Comparison of ENCODE assay signal across 8 cellular contexts in genomic region chr10:124671486-124672075, GRCh38.
DNase-seq lines count a peak whose midpoint lies in the region; ATAC-seq and TF ChIP-seq lines count a peak whose summit lies in the region.

No MANE protein-coding gene starts in this region.

- H3K9me2 ChIP-seq in PC-3 (replicated peaks; ENCODE audit: low read length): no peaks in the 10 kb centered on the region

- H3K4me3 ChIP-seq in H7 (ENCODE audit: insufficient read depth, low read depth, low read length) (no peak overlapping the region), PC-3 (ENCODE audit: low read length) (no peak overlapping the region), epithelial cell of esophagus (ENCODE audit: low read length) (no peak overlapping the region)

- H3K9ac ChIP-seq in PC-3 (ENCODE audit: low read length): no peak overlapping the region

- peak; percentile 37; the same call in 1 of the 2 replicates for ATAC-seq in PC-3
- ATAC-seq in natural killer cell: peak in 2 of 3 donors; percentile 52 to 59
- ATAC-seq in HG03025 (IDR thresholded peaks at IDR 0.05; ENCODE audit: low FRiP score, unreplicated experiment): no peak
- no peak for ATAC-seq in GM21786 (IDR thresholded peaks at IDR 0.05; ENCODE audit: unreplicated experiment)
- no peak for ATAC-seq in GM21423 (IDR thresholded peaks at IDR 0.05; ENCODE audit: unreplicated experiment)

- no peaks in the 10 kb centered on the region for H3K9me3 ChIP-seq in PC-3 (ENCODE audit: low read length)

- DNase-seq in H7: peak; percentile 87
- peak; percentile 3 for DNase-seq in PC-3
- DNase-seq in epithelial cell of esophagus (ENCODE audit: low read depth): peak; percentile 72
- DNase-seq in natural killer cell: no peak
- no peak for DNase-seq in cerebellum (ENCODE audit: low spot score)

- peak overlapping the region; percentile 77 to 96 for H3K27ac Mint-ChIP-seq in natural killer cell

- BruUV-seq in PC-3 (replicated peaks; lab: Mats Ljungman, UMichigan): no TSS peak

- no peak overlapping the region for H3K4me2 ChIP-seq in PC-3 (ENCODE audit: low read length)

- CTCF ChIA-PET in PC-3 (lab: Charles Lee): no interaction called here

- H3K4me1 Mint-ChIP-seq in natural killer cell: peaks cover 65 to 95% of the 10 kb centered on the region in 2 donors

- no peak for TF ChIP-seq CTCF in PC-3 (conservative IDR thresholded peaks at IDR 0.05; ENCODE audit: low read depth, low read length)
- TF ChIP-seq CTCF in epithelial cell of esophagus (IDR thresholded peaks at IDR 0.05; ENCODE audit: insufficient read depth, low read depth, low read length, missing control alignments): peak; percentile 58
- TF ChIP-seq CTCF in natural killer cell (IDR thresholded peaks at IDR 0.05): no peak

- POLR2A ChIA-PET in PC-3 (lab: Charles Lee; ENCODE audit: unreplicated experiment): no interaction called here

- no peaks in the 10 kb centered on the region for H3K79me2 ChIP-seq in PC-3 (ENCODE audit: low read length)

- no peak overlapping the region for H3K27ac ChIP-seq in PC-3 (ENCODE audit: low read length)

- intact Hi-C loops in PC-3 (cut with micrococcal nuclease) (no loop called here), natural killer cell (cut with micrococcal nuclease) (no loop called here)

- no peak overlapping the region for H3K4me3 Mint-ChIP-seq in natural killer cell

- H3K36me3 ChIP-seq in H7 (replicated peaks; ENCODE audit: control insufficient read depth, insufficient read depth, low read length) (no peaks in the 10 kb centered on the region), PC-3 (ENCODE audit: low read depth, low read length) (no peaks in the 10 kb centered on the region)

- no peaks in the 10 kb centered on the region for H4K20me1 ChIP-seq in PC-3 (ENCODE audit: low read length)

- no peak overlapping the region for H2AFZ ChIP-seq in PC-3 (ENCODE audit: low read length)

- no peaks in the 10 kb centered on the region for H3K4me1 ChIP-seq in PC-3 (ENCODE audit: insufficient read depth, low read length)

- H3F3A ChIP-seq in PC-3 (ENCODE audit: low read length, unreplicated experiment): no peaks in the 10 kb centered on the region

- H3K27me3 ChIP-seq in H7 (ENCODE audit: control insufficient read depth, insufficient read depth, low read length): no peaks in the 10 kb centered on the region
- no peaks in the 10 kb centered on the region for H3K27me3 ChIP-seq in PC-3 (ENCODE audit: low read length)

- H3K36me3 Mint-ChIP-seq in natural killer cell: no peaks in the 10 kb centered on the region

- H3K27me3 Mint-ChIP-seq in natural killer cell (ENCODE audit: low read depth in 2 of 2): no peaks in the 10 kb centered on the region

- no peaks in the 10 kb centered on the region for H3K9me3 Mint-ChIP-seq in natural killer cell

Comparison
In these comparisons a context has a peak if more than half of its experiments do, and no peak if none do; other contexts are left out.
1. DNase-seq: peak in H7 (single experiment), PC-3 (single experiment) and epithelial cell of esophagus (single experiment); none in natural killer cell (single experiment) and cerebellum (single experiment).
2. ATAC-seq: peak in PC-3 (single experiment) and natural killer cell (2 of 3); none in HG03025 (single experiment), GM21786 (single experiment) and GM21423 (single experiment).